Comparison of ENCODE assay signal across 22 cellular contexts in the genomic region with DNA sequence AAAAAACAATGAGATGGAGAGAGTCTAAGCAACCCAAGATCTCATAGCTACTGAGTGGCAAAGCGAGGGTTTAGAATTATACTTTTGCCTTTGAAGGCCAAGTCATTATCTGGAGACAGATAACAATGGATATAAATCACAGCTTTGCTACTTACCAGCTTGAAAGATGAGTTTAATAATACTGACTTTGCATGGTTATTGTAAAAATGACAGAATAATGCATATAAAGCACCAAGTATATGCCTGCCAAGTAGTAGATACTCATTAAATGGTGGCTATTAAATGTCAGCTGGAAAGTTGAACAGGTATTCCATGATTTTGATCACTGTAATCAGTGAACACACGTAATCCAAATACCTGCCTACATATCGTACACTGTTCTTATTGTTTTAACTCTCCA.
"Had no signal": no experiment of that assay in that cellular context is flagged by ENCODE, and none has a peak within 500 bp of the region (broad histone marks: within the 10 kb centered on the region; RNA-seq: fewer than 3 reads in every experiment).

No MANE protein-coding gene starts in this region.

- H3K4me3 Mint-ChIP-seq: naive thymus-derived CD4-positive, alpha-beta T cell; nephron progenitor cell; stimulated activated memory B cell treated with anti-CD40 and anti-IgM and Interleukin-4, amounts not matched to agents 10 μg/mL and 1 μg/mL and 100 μg/mL, for 72 hours; stimulated activated naive CD8-positive, alpha-beta T cell treated with anti-CD3 and anti-CD28 coated beads, Interleukin-15, Interleukin-2, amounts not matched to agents 100 ng/mL and 50 ng/mL, for 24 hours had no signal

- H3K4me3 ChIP-seq: coronary artery, heart left ventricle, lung, psoas muscle, right lobe of liver, spleen, upper lobe of left lung, uterus had no signal

- H3K36me3 Mint-ChIP-seq: stimulated activated memory B cell treated with anti-CD40 and anti-IgM and Interleukin-4, amounts not matched to agents 10 μg/mL and 1 μg/mL and 100 μg/mL, for 72 hours had no signal

- H3K27ac ChIP-seq: coronary artery, heart left ventricle, psoas muscle, right lobe of liver, upper lobe of left lung, uterus had no signal

- H3K9me3 Mint-ChIP-seq: nephron progenitor cell; stimulated activated memory B cell treated with anti-CD40 and anti-IgM and Interleukin-4, amounts not matched to agents 10 μg/mL and 1 μg/mL and 100 μg/mL, for 72 hours had no signal

- FAIRE-seq: frontal cortex had no signal

- H3K36me3 ChIP-seq: heart left ventricle, right lobe of liver, spleen, upper lobe of left lung, uterus had no signal

- H3K27me3 Mint-ChIP-seq: stimulated activated memory B cell treated with anti-CD40 and anti-IgM and Interleukin-4, amounts not matched to agents 10 μg/mL and 1 μg/mL and 100 μg/mL, for 72 hours; stimulated activated naive CD8-positive, alpha-beta T cell treated with anti-CD3 and anti-CD28 coated beads, Interleukin-15, Interleukin-2, amounts not matched to agents 100 ng/mL and 50 ng/mL, for 24 hours had no signal

- H3K4me1 ChIP-seq: right lobe of liver, upper lobe of left lung, uterus had no signal

- H3K27me3 ChIP-seq: heart left ventricle, right lobe of liver, spleen, upper lobe of left lung, uterus had no signal

- DNase-seq: effector CD8-positive, alpha-beta T cell; heart left ventricle; left colon; left ventricle myocardium superior; mesendoderm; naive thymus-derived CD4-positive, alpha-beta T cell; nephron progenitor cell; psoas muscle; retina; right lobe of liver; spleen; stimulated activated CD4-positive, alpha-beta T cell treated with anti-CD3 and anti-CD28 coated beads, Interleukin-15, amount 100 ng/mL, for 24 hours; stimulated activated CD4-positive, alpha-beta T cell treated with anti-CD3 and anti-CD28 coated beads, Interleukin-1b, Interleukin-23, amount 100 ng/mL, for 48 hours; stimulated activated CD4-positive, alpha-beta T cell treated with anti-CD3 and anti-CD28 coated beads, Interleukin-4, amount 100 ng/mL, for 24 hours; upper lobe of left lung; uterus had no signal

- H3K27ac Mint-ChIP-seq: naive thymus-derived CD4-positive, alpha-beta T cell; nephron progenitor cell; stimulated activated memory B cell treated with anti-CD40 and anti-IgM and Interleukin-4, amounts not matched to agents 10 μg/mL and 1 μg/mL and 100 μg/mL, for 72 hours; stimulated activated naive CD8-positive, alpha-beta T cell treated with anti-CD3 and anti-CD28 coated beads, Interleukin-15, Interleukin-2, amounts not matched to agents 100 ng/mL and 50 ng/mL, for 24 hours had no signal

- H3K9me3 ChIP-seq: heart left ventricle, psoas muscle, right lobe of liver, spleen, upper lobe of left lung, uterus had no signal

- ATAC-seq: esophagus mucosa; left colon; left ventricle myocardium superior; naive thymus-derived CD4-positive, alpha-beta T cell; stimulated activated memory B cell treated with anti-CD40 and anti-IgM and Interleukin-4, amounts not matched to agents 10 μg/mL and 1 μg/mL and 100 μg/mL, for 72 hours had no signal
